In the genomic region with DNA sequence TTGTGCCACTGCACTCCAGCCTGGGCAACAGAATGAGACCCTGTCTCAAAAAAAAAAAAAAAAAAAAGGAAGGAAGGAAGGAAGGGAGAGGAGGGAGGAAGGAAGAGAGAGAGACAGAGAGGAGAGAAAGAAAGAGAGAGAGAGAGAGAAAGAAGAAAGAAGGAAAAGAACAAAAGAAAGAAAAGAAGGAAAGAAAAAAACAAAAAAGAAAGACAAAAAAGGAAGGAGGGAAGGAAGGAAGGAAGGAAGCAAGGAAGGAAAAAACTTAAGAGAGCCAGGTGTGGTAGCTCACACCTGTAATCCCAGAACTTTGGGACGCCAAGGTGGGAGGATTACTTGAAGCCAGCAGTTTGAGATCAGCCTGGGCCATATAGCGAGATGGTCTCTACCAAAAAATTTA, we compare ENCODE assay signal across 18 cellular contexts. TPM values are rescaled to one million over a fixed set of nuclear protein-coding genes. Genes with fewer than 3 reads are reported as not detected.
A peak's percentile ranks its signal among the peaks of the same experiment; 100 is the strongest.
DNase-seq lines count a peak whose midpoint lies in the region; ATAC-seq and TF ChIP-seq lines count a peak whose summit lies in the region.
"Had no signal": no experiment of that assay in that cellular context is flagged by ENCODE, and none has a peak within 500 bp of the region (broad histone marks: within the 10 kb centered on the region; RNA-seq: fewer than 3 reads in every experiment).

No MANE protein-coding gene starts in this region.

- TF ChIP-seq CTCF in HEK293 (tag by site-specific recombination; IDR thresholded peaks at IDR 0.05) (no peak), RWPE1 (conservative IDR thresholded peaks at IDR 0.05; ENCODE audit: low read depth) (no peak), dorsolateral prefrontal cortex (IDR thresholded peaks at IDR 0.05 in 54 of 56, conservative IDR thresholded peaks at IDR 0.05 in 2 of 56; ENCODE audit: low read depth in 1 of 56, partially characterized antibody in 56 of 56) (no peak), glutamatergic neuron (IDR thresholded peaks at IDR 0.05; ENCODE audit: partially characterized antibody, unreplicated experiment) (no peak)

- H3K9me3 ChIP-seq in HEK293 (ENCODE audit: control insufficient read depth, insufficient read depth, low read depth, low read length) = no peaks in the 10 kb centered on the region

- no peaks in the 10 kb centered on the region for H3K27me3 ChIP-seq in dorsolateral prefrontal cortex

- no peaks in the 10 kb centered on the region for H3K36me3 Mint-ChIP-seq in glutamatergic neuron (ENCODE audit: unreplicated experiment)

- no peaks in the 10 kb centered on the region for H3K4me1 ChIP-seq in HEK293 (ENCODE audit: control insufficient read depth, insufficient read depth, low read length)

- ATAC-seq in HG02885 (IDR thresholded peaks at IDR 0.05; ENCODE audit: poor library complexity, unreplicated experiment) (no peak), GM21526 (IDR thresholded peaks at IDR 0.05; ENCODE audit: low FRiP score, unreplicated experiment) (no peak)
- ATAC-seq: HepG2, PC-3 had no signal

- H3K27me3 Mint-ChIP-seq in glutamatergic neuron (ENCODE audit: unreplicated experiment) = peaks cover 2% of the 10 kb centered on the region

- intact Hi-C loops in dorsolateral prefrontal cortex (cut with DNase I) = loop anchor here (5.0 to 10.0 kb wide), 4 partner anchors 208 to 390 kb away; a partner anchor contains a TSS

- no peak overlapping the region for H3K4me3 Mint-ChIP-seq in glutamatergic neuron (ENCODE audit: unreplicated experiment)
- H3K4me3 Mint-ChIP-seq: CD14-positive monocyte had no signal

- CTCF ChIA-PET in HEK293 (lab: Yijun Ruan, JAX) = interaction anchor here (0.7 to 6.7 kb wide), 11 partner anchors 9 to 387 kb away, joined by 3 to 85 read pairs (median 4); a partner anchor contains a TSS
- CTCF ChIA-PET in RWPE1 (lab: Yijun Ruan, JAX) = interaction anchor here (0.6 to 1.9 kb wide), 6 partner anchors 18 to 762 kb away, joined by 3 to 6 read pairs (median 4); no protein-coding TSS in a partner anchor

- H3K4me1 Mint-ChIP-seq in glutamatergic neuron (ENCODE audit: low read depth, unreplicated experiment) = no peaks in the 10 kb centered on the region

- H3K27ac Mint-ChIP-seq in glutamatergic neuron (ENCODE audit: unreplicated experiment) = no peak overlapping the region
- H3K27ac Mint-ChIP-seq: CD14-positive monocyte had no signal

- no peak overlapping the region for H3K27ac ChIP-seq in HEK293 (ENCODE audit: extremely low read depth, low read depth, low read length)
- peak overlapping the region; percentile 67 for H3K27ac ChIP-seq in RWPE1
- peak overlapping the region in 41 of 59 donors; percentile 14 to 100 (median 97) for H3K27ac ChIP-seq in dorsolateral prefrontal cortex

- H3K4me3 ChIP-seq in HEK293 (ENCODE audit: low read depth, low read length) = no peak overlapping the region
- H3K4me3 ChIP-seq in dorsolateral prefrontal cortex = no peak overlapping the region

- peaks cover 2% of the 10 kb centered on the region for H3K9me3 Mint-ChIP-seq in glutamatergic neuron (ENCODE audit: unreplicated experiment)
- H3K9me3 Mint-ChIP-seq: CD14-positive monocyte had no signal

- DNase-seq in RWPE1 (ENCODE audit: low spot score) = no peak
- no peak for DNase-seq in dorsolateral prefrontal cortex
- DNase-seq in glutamatergic neuron = no peak
- DNase-seq: ACHN, DMS79 treated with DMSO at 0.1 percent for 48 hours, NCI-H1417 treated with DMSO at 0.1 percent for 48 hours, NCI-H187 treated with DMSO at 0.1 percent for 48 hours, NCI-H2227 treated with DMSO at 0.1 percent for 48 hours, NCI-H510A treated with DMSO at 0.1 percent for 48 hours, RPMI8226, SIG-M5 had no signal

- POLR2A ChIA-PET in HEK293 (lab: Yijun Ruan, JAX) = interaction anchor here (1.2 to 1.7 kb wide), 4 partner anchors 10 to 121 kb away, joined by 3 to 10 read pairs (median 4); a partner anchor contains a TSS
- POLR2A ChIA-PET in RWPE1 (lab: Yijun Ruan, JAX; ENCODE audit: low non-redundant PET) = no interaction called here

- peaks cover 0 to 13% of the 10 kb centered on the region in 2 experiments; a peak in 2 of 3 replicates for H3K36me3 ChIP-seq in HEK293 (ENCODE audit: control insufficient read depth in 2 of 2, insufficient read depth in 1 of 2, low read length in 2 of 2)

TF ChIP-seq in HEK293, 187 proteins besides CTCF, POLR2A, EP300 and RAD21:
- TF ChIP-seq HOXD13 (CRISPR knock-in tag; IDR thresholded peaks at IDR 0.05; ENCODE audit: borderline replicate concordance) (no peak), ZNF366 (tag by site-specific recombination; conservative IDR thresholded peaks at IDR 0.05) (peak; percentile 95)

RNA-seq across cellular contexts. Expression of a gene that starts 0.7 kb away (rescaled TPM):
- total RNA-seq in dorsolateral prefrontal cortex (10 to 100 TPM in 34 of 120 experiments, 1 to 10 TPM in 85, not detected in 1; 1.4 to 43.4 (median 7.0) TPM), glutamatergic neuron (ENCODE audit: unreplicated experiment) (1.7 TPM)
- total RNA-seq: H1, HepG2 had no signal

RNA-seq across cellular contexts. Expression of a gene that starts 14.2 kb away (rescaled TPM):
- total RNA-seq in dorsolateral prefrontal cortex (100 to 1,000 TPM; 142 to 595 (median 270) TPM), glutamatergic neuron (ENCODE audit: unreplicated experiment) (39.6 TPM)

RNA-seq across cellular contexts. Expression of a gene that starts 18.9 kb away (rescaled TPM):
- total RNA-seq in dorsolateral prefrontal cortex (10 to 100 TPM; 19.9 to 89.5 (median 61.4) TPM), glutamatergic neuron (ENCODE audit: unreplicated experiment) (36.6 TPM)

RNA-seq across cellular contexts. Expression of a gene that starts 28.5 kb away (rescaled TPM):
- total RNA-seq in dorsolateral prefrontal cortex (10 to 100 TPM in 117 of 120 experiments, 1 to 10 TPM in 3; 6.8 to 26.4 (median 17.4) TPM), glutamatergic neuron (ENCODE audit: unreplicated experiment) (24.1 TPM)

RNA-seq across cellular contexts. Expression of a gene that starts 35.2 kb away (rescaled TPM):
- 10 to 100 TPM; 29.2 to 57.4 (median 39.6) TPM for total RNA-seq in dorsolateral prefrontal cortex
- total RNA-seq in glutamatergic neuron (ENCODE audit: unreplicated experiment) = 18.5 TPM
